ENCODE assay signal across 12 cellular contexts in the genomic region with DNA sequence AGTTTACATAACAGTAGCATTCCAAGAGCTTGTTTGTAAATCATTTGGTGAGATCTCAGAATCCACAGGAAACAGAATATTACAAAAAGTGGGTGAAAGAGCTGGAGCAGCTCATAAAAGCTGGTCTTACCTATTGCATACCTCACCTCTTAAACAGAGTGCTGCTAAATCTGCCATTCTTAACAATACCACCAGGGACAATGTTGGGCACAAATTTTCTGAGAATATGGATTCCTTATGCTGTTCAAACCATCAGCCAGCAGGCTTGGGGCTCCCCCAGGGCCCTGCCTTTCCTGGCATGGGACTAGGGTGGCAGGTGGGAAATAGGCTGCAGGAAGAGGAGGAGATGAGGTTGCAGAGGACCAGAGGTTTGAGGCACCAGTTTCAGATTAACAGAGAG. TPM values are rescaled to one million over a fixed set of nuclear protein-coding genes. Genes with fewer than 3 reads are reported as not detected.
A peak's percentile ranks its signal among the peaks of the same experiment; 100 is the strongest.
DNase-seq lines count a peak whose midpoint lies in the region; ATAC-seq and TF ChIP-seq lines count a peak whose summit lies in the region.
"Had no signal": no experiment of that assay in that cellular context is flagged by ENCODE, and none has a peak within 500 bp of the region (broad histone marks: within the 10 kb centered on the region; RNA-seq: fewer than 3 reads in every experiment).

No MANE protein-coding gene starts in this region.

- ATAC-seq in PC-3: peak; percentile 90
- no peak for ATAC-seq in HG03045 (IDR thresholded peaks at IDR 0.05; ENCODE audit: unreplicated experiment)
- ATAC-seq in GM21717 (IDR thresholded peaks at IDR 0.05; ENCODE audit: unreplicated experiment): no peak

- no peak overlapping the region for H2AFZ ChIP-seq in PC-3 (ENCODE audit: low read length)

- peaks cover 31% of the 10 kb centered on the region for H3K4me1 ChIP-seq in PC-3 (ENCODE audit: insufficient read depth, low read length)
- H3K4me1 ChIP-seq: HAP-1 had no signal

- peaks cover 5% of the 10 kb centered on the region for H3K27me3 ChIP-seq in AG04450 (ENCODE audit: control insufficient read depth, insufficient read depth, low read length)
- no peaks in the 10 kb centered on the region for H3K27me3 ChIP-seq in PC-3 (ENCODE audit: low read length)

- intact Hi-C loops in PC-3 (cut with micrococcal nuclease): loop anchor here (2.0 to 5.0 kb wide), 3 partner anchors 37 to 119 kb away; a partner anchor contains a TSS

- H3K9me3 ChIP-seq in AG04450 (ENCODE audit: control insufficient read depth, insufficient read depth, low read length) (no peaks in the 10 kb centered on the region), PC-3 (ENCODE audit: low read length) (no peaks in the 10 kb centered on the region)
- H3K9me3 ChIP-seq: HAP-1 had no signal

- H3K4me3 ChIP-seq in AG04450 (ENCODE audit: low read depth, low read length) (no peak overlapping the region), GM12864 (ENCODE audit: low read depth, low read length) (no peak overlapping the region), PC-3 (ENCODE audit: low read length) (no peak overlapping the region), fibroblast of villous mesenchyme (ENCODE audit: low read depth, low read length) (no peak overlapping the region)
- H3K4me3 ChIP-seq: HAP-1 had no signal

- H3K9me2 ChIP-seq in PC-3 (replicated peaks; ENCODE audit: low read length): no peaks in the 10 kb centered on the region

- TF ChIP-seq CTCF in AG04450 (IDR thresholded peaks at IDR 0.05; ENCODE audit: low read depth, low read length): 0 out of 2 replicates have a peak, but pooled peaks have one; percentile 2
- peak; percentile 34 for TF ChIP-seq CTCF in GM12864 (IDR thresholded peaks at IDR 0.05; ENCODE audit: low read depth, low read length, missing control alignments)
- TF ChIP-seq CTCF in PC-3 (conservative IDR thresholded peaks at IDR 0.05; ENCODE audit: low read depth, low read length): peak; percentile 64
- peak; percentile 18 for TF ChIP-seq CTCF in fibroblast of villous mesenchyme (IDR thresholded peaks at IDR 0.05; ENCODE audit: insufficient read depth, low read depth, low read length)

- H3F3A ChIP-seq in PC-3 (ENCODE audit: low read length, unreplicated experiment): no peaks in the 10 kb centered on the region

- POLR2A ChIA-PET in AG04450 (lab: Yijun Ruan, JAX): no interaction called here
- POLR2A ChIA-PET in PC-3 (lab: Charles Lee; ENCODE audit: unreplicated experiment): interaction anchor here (0.6 kb wide), 1 partner anchor 28 kb away, joined by 4 read pairs; no protein-coding TSS in a partner anchor

- CTCF ChIA-PET in AG04450 (lab: Charles Lee): no interaction called here
- CTCF ChIA-PET in PC-3 (lab: Charles Lee): interaction anchor here (0.5 to 1.7 kb wide), 4 partner anchors 11 to 194 kb away, joined by 3 to 10 read pairs (median 4); no protein-coding TSS in a partner anchor

- H3K27ac ChIP-seq in AG04450 (ENCODE audit: low read depth, low read length) (no peak overlapping the region), PC-3 (ENCODE audit: low read length) (no peak overlapping the region)

- no peaks in the 10 kb centered on the region for H4K20me1 ChIP-seq in PC-3 (ENCODE audit: low read length)

- no peak overlapping the region for H3K9ac ChIP-seq in PC-3 (ENCODE audit: low read length)

- DNase-seq in AG04450 (ENCODE audit: low read depth, low spot score) (no peak), GM12864 (ENCODE audit: low read depth) (no peak), PC-3 (peak; percentile 82), fibroblast of villous mesenchyme (ENCODE audit: low read depth) (no peak), activated gamma-delta T cell treated with Interleukin-2 at 50 U/mL for 16 hours (no peak), activated gamma-delta T cell (lab: John Stamatoyannopoulos, UW) (no peak)
- DNase-seq: activated CD4-positive, CD25-positive, alpha-beta regulatory T cell; aorta; KG1 had no signal

- peaks cover 16% of the 10 kb centered on the region for H3K36me3 ChIP-seq in PC-3 (ENCODE audit: low read depth, low read length)
- H3K36me3 ChIP-seq: HAP-1 had no signal

- peak overlapping the region; percentile 38 for H3K4me2 ChIP-seq in PC-3 (ENCODE audit: low read length)

- no TSS peak for BruUV-seq in PC-3 (replicated peaks; lab: Mats Ljungman, UMichigan)

- peaks cover 23% of the 10 kb centered on the region for H3K79me2 ChIP-seq in PC-3 (ENCODE audit: low read length)

RNA-seq across cellular contexts. Expression of a gene that starts 55.6 kb away (rescaled TPM):
- polyA plus RNA-seq in AG04450 (2011; rRNA removed): not detected in 2 replicates
- not detected in 2 replicates for polyA minus RNA-seq in AG04450 (2011; rRNA and poly(A)+ RNA removed)
- total RNA-seq in PC-3 (2014; rRNA removed) (45.0 and 54.7 TPM in 2 replicates), fibroblast of villous mesenchyme (not detected in 2 replicates)

Comparison
In these comparisons a context has a peak if more than half of its experiments do, and no peak if none do; other contexts are left out.
1. CTCF ChIP-seq: peak in every context shown above with its lines; median percentile 64 in PC-3; 34 in GM12864; 18 in fibroblast of villous mesenchyme; 2 in AG04450.
2. RNA of a gene that starts 55.6 kb away (total RNA-seq): 45.0 to 54.7 TPM in PC-3; not detected in fibroblast of villous mesenchyme; every median in the first group is over 10 times any median in the second.